ENCODE assay signal across 2 cellular contexts in genomic region chr20:11080776-11081406, GRCh38.
TF ChIP-seq lines count a peak whose summit lies in the region.

No MANE protein-coding gene starts in this region.

TF ChIP-seq in endothelial cell of umbilical vein, 7 proteins besides CTCF, POLR2A, EP300 and RAD21 (continued from another document):
- TF ChIP-seq FOS (IDR thresholded peaks at IDR 0.05; ENCODE audit: borderline replicate concordance, insufficient read depth, low read length) (peak; percentile 87), MYC (IDR thresholded peaks at IDR 0.05; ENCODE audit: low read depth, low read length) (no peak), EZH2 (IDR thresholded peaks at IDR 0.05; ENCODE audit: borderline replicate concordance, low read depth, low read length, severe bottlenecking) (no peak), POLR2AphosphoS5 (IDR thresholded peaks at IDR 0.05; ENCODE audit: insufficient read depth, low read depth, low read length) (peak; percentile 71), GATA2 (IDR thresholded peaks at IDR 0.05; ENCODE audit: insufficient read depth, insufficient read length, low read depth, low read length) (peak; percentile 70)

TF ChIP-seq in neural cell, 6 proteins besides CTCF, POLR2A, EP300 and RAD21 (continued from another document):
- TF ChIP-seq REST (IDR thresholded peaks at IDR 0.05; ENCODE audit: borderline replicate concordance) = no peak
- TF ChIP-seq POLR2AphosphoS5 (IDR thresholded peaks at IDR 0.05) = no peak
- TF ChIP-seq EZH2 (IDR thresholded peaks at IDR 0.05; ENCODE audit: borderline replicate concordance, insufficient read depth, low read length, poor library complexity, severe bottlenecking) = no peak
